Comparison of ENCODE assay signal across 17 cellular contexts in the genomic region with DNA sequence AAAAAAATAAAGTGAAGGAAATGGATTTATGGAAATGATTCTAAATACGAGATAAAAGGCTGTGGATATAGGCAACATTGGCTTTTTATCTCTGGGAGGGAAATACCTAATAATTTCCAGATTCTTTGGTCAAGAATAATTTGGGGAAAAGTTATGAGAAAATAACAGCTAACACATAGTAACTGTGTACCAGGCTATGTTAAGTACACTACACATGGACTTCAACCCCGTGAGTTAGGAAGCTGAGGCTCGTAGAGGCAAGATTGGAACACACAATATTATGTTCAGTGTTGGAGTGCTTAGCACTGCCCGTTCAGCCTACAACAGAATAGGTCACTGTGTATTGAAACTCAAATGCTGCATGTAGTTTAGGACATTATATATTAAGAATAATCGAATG. TPM values are rescaled to one million over a fixed set of nuclear protein-coding genes. Genes with fewer than 3 reads are reported as not detected.
A peak's percentile ranks its signal among the peaks of the same experiment; 100 is the strongest.
DNase-seq lines count a peak whose midpoint lies in the region; ATAC-seq and TF ChIP-seq lines count a peak whose summit lies in the region.
"Had no signal": no experiment of that assay in that cellular context is flagged by ENCODE, and none has a peak within 500 bp of the region (broad histone marks: within the 10 kb centered on the region; RNA-seq: fewer than 3 reads in every experiment).

No MANE protein-coding gene starts in this region.

- TF ChIP-seq CTCF in WERI-Rb-1 (IDR thresholded peaks at IDR 0.05; ENCODE audit: low read depth, low read length) (no peak), nephron progenitor cell (IDR thresholded peaks at IDR 0.05) (no peak)
- no peak for TF ChIP-seq CTCF in activated CD8-positive, alpha-beta T cell treated with anti-CD3 and anti-CD28 coated beads for 36 hours (IDR thresholded peaks at IDR 0.05)

- H3K9me3 ChIP-seq in BLaER1 = no peaks in the 10 kb centered on the region
- H3K9me3 ChIP-seq in WERI-Rb-1 (ENCODE audit: severe bottlenecking) = no peaks in the 10 kb centered on the region
- H3K9me3 ChIP-seq: MG63, sigmoid colon, SK-N-SH had no signal

- H3K27me3 ChIP-seq in BLaER1 (no peaks in the 10 kb centered on the region), WERI-Rb-1 (ENCODE audit: insufficient read depth, low read depth, severe bottlenecking) (no peaks in the 10 kb centered on the region)
- H3K27me3 ChIP-seq: MG63, sigmoid colon had no signal

- H3K36me3 ChIP-seq in BLaER1 = no peaks in the 10 kb centered on the region
- H3K36me3 ChIP-seq in WERI-Rb-1 = peaks cover 4% of the 10 kb centered on the region
- H3K36me3 ChIP-seq: MG63, sigmoid colon had no signal

- peak overlapping the region; percentile 95 for H3K4me3 Mint-ChIP-seq in nephron progenitor cell
- H3K4me3 Mint-ChIP-seq in activated CD8-positive, alpha-beta T cell treated with anti-CD3 and anti-CD28 coated beads for 36 hours = no peak overlapping the region

- H3K36me3 Mint-ChIP-seq in nephron progenitor cell (ENCODE audit: low read depth) = no peaks in the 10 kb centered on the region
- H3K36me3 Mint-ChIP-seq in activated CD8-positive, alpha-beta T cell treated with anti-CD3 and anti-CD28 coated beads for 36 hours (ENCODE audit: low read depth) = peaks cover 5% of the 10 kb centered on the region

- H3K4me3 ChIP-seq in BLaER1 = no peak overlapping the region
- peak overlapping the region; percentile 96 for H3K4me3 ChIP-seq in WERI-Rb-1 (ENCODE audit: low read depth, low read length)

- peaks cover 18% of the 10 kb centered on the region for H3K4me1 Mint-ChIP-seq in nephron progenitor cell
- peaks cover 20% of the 10 kb centered on the region for H3K4me1 Mint-ChIP-seq in activated CD8-positive, alpha-beta T cell treated with anti-CD3 and anti-CD28 coated beads for 36 hours (ENCODE audit: low read depth)

- H3K4me2 ChIP-seq in BLaER1 = peak overlapping the region; percentile 68; the same call in 1 of the 2 replicates

- peaks cover 13% of the 10 kb centered on the region for H3K27me3 Mint-ChIP-seq in nephron progenitor cell (ENCODE audit: low read depth, poor library complexity)
- H3K27me3 Mint-ChIP-seq in activated CD8-positive, alpha-beta T cell treated with anti-CD3 and anti-CD28 coated beads for 36 hours = peaks cover 2% of the 10 kb centered on the region

- H3K27ac ChIP-seq in BLaER1 (no peak overlapping the region), WERI-Rb-1 (no peak overlapping the region)
- H3K27ac ChIP-seq: HL-60 had no signal

- peak; percentile 51 for DNase-seq in HuH-7 (ENCODE audit: low spot score)
- DNase-seq in WERI-Rb-1 = no peak
- DNase-seq in nephron progenitor cell = no peak
- DNase-seq in activated CD8-positive, alpha-beta T cell treated with anti-CD3 and anti-CD28 coated beads for 36 hours = no peak
- DNase-seq in NCI-H128 (lab: John Stamatoyannopoulos, UW; ENCODE audit: unreplicated experiment) = no peak
- no peak for DNase-seq in Ammon's horn (ENCODE audit: low spot score)
- DNase-seq in MV-4-11 (lab: John Stamatoyannopoulos, UW) = no peak
- DNase-seq: activated CD8-positive, alpha-beta T cell treated with anti-CD3 and anti-CD28 coated beads, Interleukin-2, amount 10 ng/mL, durations not matched to agents 7 days and 5 days; HFFc6; kidney glomerular epithelial cell; MG63; NCI-H2081 treated with DMSO at 0.1 percent for 48 hours; sigmoid colon had no signal

- no peak overlapping the region for H3K27ac Mint-ChIP-seq in nephron progenitor cell
- no peak overlapping the region for H3K27ac Mint-ChIP-seq in activated CD8-positive, alpha-beta T cell treated with anti-CD3 and anti-CD28 coated beads for 36 hours
- H3K27ac Mint-ChIP-seq: activated CD8-positive, alpha-beta T cell treated with anti-CD3 and anti-CD28 coated beads, Interleukin-2, amount 10 ng/mL, durations not matched to agents 7 days and 5 days; HFFc6 had no signal

- CTCF ChIA-PET in activated CD8-positive, alpha-beta T cell treated with anti-CD3 and anti-CD28 coated beads for 36 hours (lab: Charles Lee) = interaction anchor here (1.0 kb wide), 1 partner anchor 67 kb away, joined by 3 read pairs; no protein-coding TSS in a partner anchor

- intact Hi-C loops in activated CD8-positive, alpha-beta T cell treated with anti-CD3 and anti-CD28 coated beads for 36 hours (cut with micrococcal nuclease) = loop anchor here (2.0 kb wide), 1 partner anchor 67 kb away; no protein-coding TSS in a partner anchor

- no peak for ATAC-seq in activated CD8-positive, alpha-beta T cell treated with anti-CD3 and anti-CD28 coated beads for 36 hours
- ATAC-seq: activated CD8-positive, alpha-beta T cell treated with anti-CD3 and anti-CD28 coated beads, Interleukin-2, amount 10 ng/mL, durations not matched to agents 7 days and 5 days; stimulated activated effector memory CD8-positive, alpha-beta T cell treated with anti-CD3 and anti-CD28 coated beads, Interleukin-12 subunit alpha, Interleukin-12 subunit beta, amount 100 ng/mL, for 72 hours had no signal

- no peaks in the 10 kb centered on the region for H4K20me1 ChIP-seq in BLaER1

- peaks cover 17% of the 10 kb centered on the region for H3K4me1 ChIP-seq in BLaER1

- POLR2A ChIA-PET in activated CD8-positive, alpha-beta T cell treated with anti-CD3 and anti-CD28 coated beads for 36 hours (lab: Charles Lee) = no interaction called here

- no peaks in the 10 kb centered on the region for H3K9me3 Mint-ChIP-seq in nephron progenitor cell
- H3K9me3 Mint-ChIP-seq in activated CD8-positive, alpha-beta T cell treated with anti-CD3 and anti-CD28 coated beads for 36 hours = no peaks in the 10 kb centered on the region
- H3K9me3 Mint-ChIP-seq: HFFc6; stimulated activated effector memory CD8-positive, alpha-beta T cell treated with anti-CD3 and anti-CD28 coated beads, Interleukin-12 subunit alpha, Interleukin-12 subunit beta, amount 100 ng/mL, for 72 hours had no signal

- H3K9ac ChIP-seq in BLaER1 = no peak overlapping the region
- H3K9ac ChIP-seq: SK-N-SH had no signal

RNA-seq across cellular contexts. Expression of gene GPD2, which starts 34.3 kb away (rescaled TPM):
- 10 to 100 TPM; 33.5 to 40.9 TPM for total RNA-seq in activated CD8-positive, alpha-beta T cell treated with anti-CD3 and anti-CD28 coated beads for 36 hours
